ENCODE assay signal across 27 cellular contexts in genomic region chr13:45718992-45719391, GRCh38. TPM values are rescaled to one million over a fixed set of nuclear protein-coding genes. Genes with fewer than 3 reads are reported as not detected.
DNase-seq lines count a peak whose midpoint lies in the region; ATAC-seq and TF ChIP-seq lines count a peak whose summit lies in the region.
"Had no signal": no experiment of that assay in that cellular context is flagged by ENCODE, and none has a peak within 500 bp of the region (broad histone marks: within the 10 kb centered on the region; RNA-seq: fewer than 3 reads in every experiment).

No MANE protein-coding gene starts in this region.

- no peak overlapping the region for H4K91ac ChIP-seq in mesenchymal stem cell (ENCODE audit: low read length)

- no peak overlapping the region for H3K4me3 Mint-ChIP-seq in HFFc6
- no peak overlapping the region for H3K4me3 Mint-ChIP-seq in stimulated activated naive CD8-positive, alpha-beta T cell treated with anti-CD3 and anti-CD28 coated beads, Interleukin-15, amount 100 ng/mL, for 72 hours
- H3K4me3 Mint-ChIP-seq: activated naive CD4-positive, alpha-beta T cell treated with anti-CD3 and anti-CD28 coated beads, Interleukin-2, amount 50 U/mL, for 24 hours; activated T-cell treated with anti-CD3 and anti-CD28 coated beads, Interleukin-2, amount 50 U/mL, for 72 hours; brain; neural crest cell had no signal

- H2BK5ac ChIP-seq in mesenchymal stem cell (ENCODE audit: low read depth, low read length, poor library complexity, severe bottlenecking): no peak overlapping the region

- H3K18ac ChIP-seq in mesenchymal stem cell (ENCODE audit: low read depth in 1 of 2, low read length in 2 of 2): no peak overlapping the region

- H3K4me1 ChIP-seq in mesenchymal stem cell (ENCODE audit: control insufficient read depth, insufficient read depth, low read depth, low read length) (no peaks in the 10 kb centered on the region), body of pancreas (peaks cover 12% of the 10 kb centered on the region)
- H3K4me1 ChIP-seq: psoas muscle had no signal

- no CpG with 5 or more reads among the region's 1 CpG for WGBS in mesenchymal stem cell
- 77 to 79% methylated on average over 1 of the region's 1 CpG for WGBS in body of pancreas, 2 donors

- no peak overlapping the region for H3K14ac ChIP-seq in mesenchymal stem cell (ENCODE audit: low read length in 2 of 2)

- H3K36me3 ChIP-seq in mesenchymal stem cell (ENCODE audit: control insufficient read depth in 1 of 2, insufficient read depth in 2 of 2, low read depth in 1 of 2, low read length in 2 of 2) (no peaks in the 10 kb centered on the region), body of pancreas (replicated peaks in 1 of 2; ENCODE audit: insufficient read depth in 1 of 2, low read depth in 2 of 2) (no peaks in the 10 kb centered on the region)

- no peak overlapping the region for H2BK120ac ChIP-seq in mesenchymal stem cell (ENCODE audit: low read depth, low read length)

- TF ChIP-seq CTCF in HFFc6 (IDR thresholded peaks at IDR 0.05) (no peak), body of pancreas (IDR thresholded peaks at IDR 0.05) (no peak)

- H3K79me1 ChIP-seq in mesenchymal stem cell (replicated peaks; ENCODE audit: low read length, poor library complexity, severe bottlenecking): no peaks in the 10 kb centered on the region

- H3K27me3 ChIP-seq in mesenchymal stem cell (ENCODE audit: control insufficient read depth in 1 of 2, insufficient read depth in 1 of 2, low read length in 2 of 2) (peaks cover 11 to 52% of the 10 kb centered on the region in 2 experiments), body of pancreas (no peaks in the 10 kb centered on the region)

- no peak overlapping the region for H2AK5ac ChIP-seq in mesenchymal stem cell (ENCODE audit: low read length, severe bottlenecking)

- no peak overlapping the region for H4K8ac ChIP-seq in mesenchymal stem cell (ENCODE audit: low read length)

- TF ChIP-seq POLR2A in body of pancreas (IDR thresholded peaks at IDR 0.05): no peak

- no peak overlapping the region for H3K27ac Mint-ChIP-seq in HFFc6
- no peak overlapping the region for H3K27ac Mint-ChIP-seq in stimulated activated naive CD8-positive, alpha-beta T cell treated with anti-CD3 and anti-CD28 coated beads, Interleukin-15, amount 100 ng/mL, for 72 hours
- H3K27ac Mint-ChIP-seq: activated naive CD4-positive, alpha-beta T cell treated with anti-CD3 and anti-CD28 coated beads, Interleukin-2, amount 50 U/mL, for 24 hours; activated T-cell treated with anti-CD3 and anti-CD28 coated beads, Interleukin-2, amount 50 U/mL, for 72 hours had no signal

- peak overlapping the region; percentile 49 for H3K27ac ChIP-seq in mesenchymal stem cell (ENCODE audit: low read length, poor library complexity, severe bottlenecking)
- H3K27ac ChIP-seq in body of pancreas: no peak overlapping the region
- H3K27ac ChIP-seq: C4-2B, psoas muscle had no signal

- peaks cover 13% of the 10 kb centered on the region for H3K27me3 Mint-ChIP-seq in HFFc6 (ENCODE audit: insufficient read depth)
- H3K27me3 Mint-ChIP-seq in stimulated activated naive CD8-positive, alpha-beta T cell treated with anti-CD3 and anti-CD28 coated beads, Interleukin-15, amount 100 ng/mL, for 72 hours: no peaks in the 10 kb centered on the region

- no peak overlapping the region for H3K4me2 ChIP-seq in mesenchymal stem cell (ENCODE audit: low read length, poor library complexity, severe bottlenecking)

- ATAC-seq in body of pancreas: no peak
- no peak for ATAC-seq in stimulated activated naive CD8-positive, alpha-beta T cell treated with anti-CD3 and anti-CD28 coated beads, Interleukin-15, amount 100 ng/mL, for 72 hours
- ATAC-seq: activated CD4-positive, CD25-positive, alpha-beta regulatory T cell treated with anti-CD3 and anti-CD28 coated beads, Interleukin-2, amount 50 U/mL, for 24 hours; activated T-cell treated with anti-CD3 and anti-CD28 coated beads, Interleukin-2, amount 50 U/mL, for 72 hours; left colon; psoas muscle had no signal

- DNase-seq in AG08395 (ENCODE audit: low spot score) (peak; percentile 29), HFFc6 (peak; percentile 38), epidermal melanocyte (ENCODE audit: insufficient read length, low spot score) (peak; percentile 35), mesenchymal stem cell (peak; percentile 24), body of pancreas (no peak)
- no peak for DNase-seq in stimulated activated CD8-positive, alpha-beta memory T cell treated with anti-CD3 and anti-CD28 coated beads, Interleukin-4, amount 100 ng/mL, for 48 hours
- DNase-seq in stimulated activated naive CD8-positive, alpha-beta T cell treated with anti-CD3 and anti-CD28 coated beads, Interleukin-15, amount 100 ng/mL, for 72 hours: no peak
- DNase-seq in activated CD4-positive, CD25-positive, alpha-beta regulatory T cell treated with anti-CD3 and anti-CD28 coated beads, Interleukin-2, amount 50 U/mL, for 72 hours: no peak
- DNase-seq: 8988T; activated T-cell treated with anti-CD3 and anti-CD28 coated beads, Interleukin-2, amount 50 U/mL, for 72 hours; DMS 273 treated with DMSO at 0.1 percent for 48 hours; GF-D8; GOT3; left colon; midbrain; MM.1S; NCI-H146; NCI-H2171; NCI-H69; psoas muscle; stimulated activated CD4-positive, alpha-beta T cell treated with anti-CD3 and anti-CD28 coated beads, Interleukin-4, amount 100 ng/mL, for 24 hours had no signal

- H3K9me3 Mint-ChIP-seq in HFFc6: no peaks in the 10 kb centered on the region
- no peaks in the 10 kb centered on the region for H3K9me3 Mint-ChIP-seq in stimulated activated naive CD8-positive, alpha-beta T cell treated with anti-CD3 and anti-CD28 coated beads, Interleukin-15, amount 100 ng/mL, for 72 hours
- H3K9me3 Mint-ChIP-seq: activated naive CD4-positive, alpha-beta T cell treated with anti-CD3 and anti-CD28 coated beads, Interleukin-2, amount 50 U/mL, for 24 hours; activated T-cell treated with anti-CD3 and anti-CD28 coated beads, Interleukin-2, amount 50 U/mL, for 72 hours; brain; neural crest cell had no signal

- intact Hi-C loops in body of pancreas (cut with DNase I): no loop called here

- H2BK12ac ChIP-seq in mesenchymal stem cell (ENCODE audit: low read length in 2 of 2): no peak overlapping the region

- H3K4ac ChIP-seq in mesenchymal stem cell (ENCODE audit: low read depth in 1 of 2, low read length in 2 of 2): no peak overlapping the region

- H3K9me3 ChIP-seq in mesenchymal stem cell (ENCODE audit: control insufficient read depth, low read length) (no peaks in the 10 kb centered on the region), body of pancreas (no peaks in the 10 kb centered on the region)
- H3K9me3 ChIP-seq: psoas muscle had no signal

- no peak overlapping the region for H3K23ac ChIP-seq in mesenchymal stem cell (ENCODE audit: low read length in 2 of 2)

- peaks cover 10% of the 10 kb centered on the region for H3K4me1 Mint-ChIP-seq in HFFc6 (ENCODE audit: low read depth)
- H3K4me1 Mint-ChIP-seq in stimulated activated naive CD8-positive, alpha-beta T cell treated with anti-CD3 and anti-CD28 coated beads, Interleukin-15, amount 100 ng/mL, for 72 hours: no peaks in the 10 kb centered on the region
- H3K4me1 Mint-ChIP-seq: activated naive CD4-positive, alpha-beta T cell treated with anti-CD3 and anti-CD28 coated beads, Interleukin-2, amount 50 U/mL, for 24 hours had no signal

- H3K4me3 ChIP-seq in mesenchymal stem cell (ENCODE audit: insufficient read depth in 1 of 2, low read depth in 1 of 2, low read length in 2 of 2): no peak overlapping the region
- no peak overlapping the region for H3K4me3 ChIP-seq in body of pancreas
- H3K4me3 ChIP-seq: psoas muscle had no signal

- H2AFZ ChIP-seq in mesenchymal stem cell (ENCODE audit: low read depth, low read length): no peak overlapping the region

- H2BK15ac ChIP-seq in mesenchymal stem cell (ENCODE audit: low read depth, poor library complexity, severe bottlenecking): no peak overlapping the region

- no peak overlapping the region for H3K9ac ChIP-seq in mesenchymal stem cell (ENCODE audit: low read length)

- H3K36me3 Mint-ChIP-seq in HFFc6 (ENCODE audit: low read depth): no peaks in the 10 kb centered on the region
- H3K36me3 Mint-ChIP-seq: activated naive CD4-positive, alpha-beta T cell treated with anti-CD3 and anti-CD28 coated beads, Interleukin-2, amount 50 U/mL, for 24 hours; brain had no signal

RNA-seq across cellular contexts. Expression of gene CBY2, which starts 16.9 kb away (rescaled TPM):
- not detected for total RNA-seq in HFFc6 (2021; fragmentation: NEBNext Ultra II Directional; extraction: Animal tissue kit (Norgen Biotek cat#: 25700))
- not detected for polyA plus RNA-seq in mesenchymal stem cell (2013, experiment 1 of 2)
- polyA plus RNA-seq in mesenchymal stem cell (2013, experiment 2 of 2): not detected
- not detected for total RNA-seq in body of pancreas
- total RNA-seq: neural crest cell, psoas muscle, subcutaneous adipose tissue had no signal
- polyA plus RNA-seq: psoas muscle had no signal

Comparison
In these comparisons a context has a peak if more than half of its experiments do, and no peak if none do; other contexts are left out.
1. DNase-seq: peak in AG08395 (single experiment), HFFc6 (single experiment), epidermal melanocyte (single experiment) and mesenchymal stem cell (single experiment); none in stimulated activated CD8-positive, alpha-beta memory T cell treated with anti-CD3 and anti-CD28 coated beads, Interleukin-4, amount 100 ng/mL, for 48 hours (single experiment), body of pancreas (0 of 4), stimulated activated naive CD8-positive, alpha-beta T cell treated with anti-CD3 and anti-CD28 coated beads, Interleukin-15, amount 100 ng/mL, for 72 hours (0 of 2) and activated CD4-positive, CD25-positive, alpha-beta regulatory T cell treated with anti-CD3 and anti-CD28 coated beads, Interleukin-2, amount 50 U/mL, for 72 hours (single experiment).